32 cellular contexts compared by ENCODE assay signal in the genomic region with DNA sequence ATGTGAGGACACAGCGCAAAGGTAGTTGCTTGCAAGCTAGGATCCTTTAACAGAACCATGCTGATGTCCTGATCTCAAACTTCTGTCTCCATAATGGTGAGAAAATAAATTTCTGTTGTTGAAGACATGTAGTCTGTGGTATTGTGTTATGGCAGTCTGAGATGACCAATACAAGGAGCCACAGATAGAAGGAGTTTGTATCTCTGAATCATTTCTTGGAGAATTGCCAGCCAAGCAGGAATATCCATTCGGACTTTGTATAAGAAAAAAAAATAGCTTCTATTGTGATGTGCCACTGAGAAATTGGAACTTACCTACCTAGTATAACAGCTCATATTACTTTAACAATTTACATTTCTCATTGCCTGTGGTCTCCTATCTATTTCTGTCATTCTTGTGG.
A peak's percentile ranks its signal among the peaks of the same experiment; 100 is the strongest.
DNase-seq lines count a peak whose midpoint lies in the region; ATAC-seq, FAIRE-seq and TF ChIP-seq lines count a peak whose summit lies in the region.
"Had no signal": no experiment of that assay in that cellular context is flagged by ENCODE, and none has a peak within 500 bp of the region (broad histone marks: within the 10 kb centered on the region; RNA-seq: fewer than 3 reads in every experiment).

No MANE protein-coding gene starts in this region.

- peak; percentile 19 for DNase-seq in H54 (ENCODE audit: insufficient read length, low spot score)
- DNase-seq in RKO (ENCODE audit: low spot score) = peak; percentile 33
- peak; percentile 42 for DNase-seq in epithelial cell of esophagus (ENCODE audit: low read depth)
- peak; percentile 8 for DNase-seq in renal cortical epithelial cell (ENCODE audit: low read depth)
- no peak for DNase-seq in NCI-H1694 treated with DMSO at 0.1 percent for 48 hours (lab: John Stamatoyannopoulos, UW)
- no peak for DNase-seq in T-helper 1 cell
- no peak for DNase-seq in upper lobe of left lung
- DNase-seq: activated CD4-positive, alpha-beta T cell treated with anti-CD3 and anti-CD28 coated beads, Interleukin-2, amount 10 ng/mL, durations not matched to agents 7 days and 5 days; activated effector memory CD4-positive, alpha-beta T cell treated with anti-CD3 and anti-CD28 coated beads, Interleukin-2, amount 50 U/mL, for 16 hours; activated naive CD8-positive, alpha-beta T cell treated with anti-CD3 and anti-CD28 coated beads for 36 hours; activated T-cell treated with anti-CD3 and anti-CD28 coated beads, Interleukin-2, amount 50 U/mL, for 1 hour; anterior cingulate cortex; Caco-2; caudate nucleus; DND-41; hippocampal formation; KG1; left lung; mesenchymal stem cell; NCI-H1417; NCI-H2081; NCI-H226; NCI-H526 treated with DMSO at 0.1 percent for 48 hours; Peyer's patch; retina; T-cell had no signal

- no peaks in the 10 kb centered on the region for H3K4me1 ChIP-seq in upper lobe of left lung
- H3K4me1 ChIP-seq: BLaER1 treated with 17β-estradiol and CSF1 and Interleukin-3, amounts not matched to agents 10 nM and 100 nM; Caco-2; left lung; Peyer's patch; SJSA1 had no signal

- H3K36me3 ChIP-seq in upper lobe of left lung = no peaks in the 10 kb centered on the region
- H3K36me3 ChIP-seq: BLaER1 treated with 17β-estradiol and CSF1 and Interleukin-3, amounts not matched to agents 10 nM and 100 nM; left lung; Peyer's patch; SJSA1 had no signal

- TF ChIP-seq CTCF in epithelial cell of esophagus (IDR thresholded peaks at IDR 0.05; ENCODE audit: insufficient read depth, low read depth, low read length, missing control alignments) = no peak
- no peak for TF ChIP-seq CTCF in upper lobe of left lung (IDR thresholded peaks at IDR 0.05)

- no peak overlapping the region for H3K27ac ChIP-seq in upper lobe of left lung
- H3K27ac ChIP-seq: BLaER1 treated with 17β-estradiol and CSF1 and Interleukin-3, amounts not matched to agents 10 nM and 100 nM; HL-60; left lung; Peyer's patch; SJSA1 had no signal

- H3K9me3 ChIP-seq in upper lobe of left lung = no peaks in the 10 kb centered on the region
- H3K9me3 ChIP-seq: BLaER1 treated with 17β-estradiol and CSF1 and Interleukin-3, amounts not matched to agents 10 nM and 100 nM; Caco-2; left lung; Peyer's patch had no signal

- ATAC-seq in upper lobe of left lung (ENCODE audit: low FRiP score in 2 of 2) = no peak
- ATAC-seq: GM23338; left lung; stimulated activated memory B cell treated with anti-CD40 and anti-IgM and Interleukin-4, amounts not matched to agents 10 μg/mL and 1 μg/mL and 100 μg/mL, for 72 hours; T-cell; WTC11 had no signal

- WGBS in upper lobe of left lung, 2 donors = 47 to 50% methylated on average over 2 of the region's 2 CpGs

- no peak for TF ChIP-seq EP300 in upper lobe of left lung (IDR thresholded peaks at IDR 0.05)

- TF ChIP-seq POLR2A in H54 (IDR thresholded peaks at IDR 0.05; ENCODE audit: low read depth, low read length) (no peak), upper lobe of left lung (IDR thresholded peaks at IDR 0.05) (no peak)

- no peaks in the 10 kb centered on the region for H3K27me3 ChIP-seq in upper lobe of left lung
- H3K27me3 ChIP-seq: BLaER1 treated with 17β-estradiol and CSF1 and Interleukin-3, amounts not matched to agents 10 nM and 100 nM; left lung; Peyer's patch; SJSA1 had no signal

- FAIRE-seq in H54 (lab: Jason Lieb, UNC) = peak; percentile 99

- H3K4me3 ChIP-seq in epithelial cell of esophagus (ENCODE audit: low read length) (no peak overlapping the region), upper lobe of left lung (no peak overlapping the region)
- H3K4me3 ChIP-seq: BLaER1 treated with 17β-estradiol and CSF1 and Interleukin-3, amounts not matched to agents 10 nM and 100 nM; GM23338; left lung; Peyer's patch; SJSA1 had no signal

Comparison
In these comparisons a context has a peak if more than half of its experiments do, and no peak if none do; other contexts are left out.
1. DNase-seq: peak in H54 (single experiment), RKO (single experiment), epithelial cell of esophagus (single experiment) and renal cortical epithelial cell (single experiment); none in NCI-H1694 treated with DMSO at 0.1 percent for 48 hours (single experiment), T-helper 1 cell (0 of 5) and upper lobe of left lung (0 of 2).